13 cellular contexts compared by ENCODE assay signal in genomic region chr4:152103181-152103901, GRCh38.
DNase-seq lines count a peak whose midpoint lies in the region; ATAC-seq and TF ChIP-seq lines count a peak whose summit lies in the region.
"Had no signal": no experiment of that assay in that cellular context is flagged by ENCODE, and none has a peak within 500 bp of the region (broad histone marks: within the 10 kb centered on the region; RNA-seq: fewer than 3 reads in every experiment).

No MANE protein-coding gene starts in this region.

- H3K9me3 Mint-ChIP-seq in T-helper 1 cell treated with Interleukin-12 subunit alpha and Interleukin-12 subunit beta and Interleukin-4 antibody, amounts not matched to agents 30 μg/mL and 1 μg/mL, for 36 hours: peaks cover 4% of the 10 kb centered on the region
- H3K9me3 Mint-ChIP-seq in activated naive CD8-positive, alpha-beta T cell treated with anti-CD3 and anti-CD28 coated beads, Interleukin-2, amount 50 U/mL, for 24 hours: no peaks in the 10 kb centered on the region
- H3K9me3 Mint-ChIP-seq in natural killer cell: peaks cover 0 to 2% of the 10 kb centered on the region in 2 donors
- no peaks in the 10 kb centered on the region for H3K9me3 Mint-ChIP-seq in stimulated activated memory B cell treated with anti-CD40 and anti-IgM and Interleukin-4, amounts not matched to agents 10 μg/mL and 1 μg/mL and 100 μg/mL, for 72 hours

- no peaks in the 10 kb centered on the region for H3K27me3 Mint-ChIP-seq in T-helper 1 cell treated with Interleukin-12 subunit alpha and Interleukin-12 subunit beta and Interleukin-4 antibody, amounts not matched to agents 30 μg/mL and 1 μg/mL, for 36 hours (ENCODE audit: low read depth)
- H3K27me3 Mint-ChIP-seq in activated naive CD8-positive, alpha-beta T cell treated with anti-CD3 and anti-CD28 coated beads, Interleukin-2, amount 50 U/mL, for 24 hours: no peaks in the 10 kb centered on the region
- H3K27me3 Mint-ChIP-seq in natural killer cell (ENCODE audit: low read depth in 2 of 2): no peaks in the 10 kb centered on the region
- H3K27me3 Mint-ChIP-seq in stimulated activated memory B cell treated with anti-CD40 and anti-IgM and Interleukin-4, amounts not matched to agents 10 μg/mL and 1 μg/mL and 100 μg/mL, for 72 hours: peaks cover 31% of the 10 kb centered on the region

- H3K4me1 Mint-ChIP-seq in T-helper 1 cell treated with Interleukin-12 subunit alpha and Interleukin-12 subunit beta and Interleukin-4 antibody, amounts not matched to agents 30 μg/mL and 1 μg/mL, for 36 hours (ENCODE audit: low read depth): peaks cover 64% of the 10 kb centered on the region
- H3K4me1 Mint-ChIP-seq in activated naive CD8-positive, alpha-beta T cell treated with anti-CD3 and anti-CD28 coated beads, Interleukin-2, amount 50 U/mL, for 24 hours: peaks cover 90% of the 10 kb centered on the region
- H3K4me1 Mint-ChIP-seq in natural killer cell: peaks cover 77 to 88% of the 10 kb centered on the region in 2 donors
- peaks cover 23% of the 10 kb centered on the region for H3K4me1 Mint-ChIP-seq in stimulated activated memory B cell treated with anti-CD40 and anti-IgM and Interleukin-4, amounts not matched to agents 10 μg/mL and 1 μg/mL and 100 μg/mL, for 72 hours

- no peak overlapping the region for H3K4me3 Mint-ChIP-seq in T-helper 1 cell treated with Interleukin-12 subunit alpha and Interleukin-12 subunit beta and Interleukin-4 antibody, amounts not matched to agents 30 μg/mL and 1 μg/mL, for 36 hours
- H3K4me3 Mint-ChIP-seq in activated naive CD8-positive, alpha-beta T cell treated with anti-CD3 and anti-CD28 coated beads, Interleukin-2, amount 50 U/mL, for 24 hours: peak overlapping the region; percentile 64
- peak overlapping the region; percentile 28 for H3K4me3 Mint-ChIP-seq in natural killer cell
- H3K4me3 Mint-ChIP-seq in stimulated activated memory B cell treated with anti-CD40 and anti-IgM and Interleukin-4, amounts not matched to agents 10 μg/mL and 1 μg/mL and 100 μg/mL, for 72 hours: no peak overlapping the region

- ATAC-seq in activated naive CD8-positive, alpha-beta T cell treated with anti-CD3 and anti-CD28 coated beads, Interleukin-2, amount 50 U/mL, for 24 hours: no peak
- ATAC-seq in natural killer cell: no peak
- ATAC-seq in stimulated activated memory B cell treated with anti-CD40 and anti-IgM and Interleukin-4, amounts not matched to agents 10 μg/mL and 1 μg/mL and 100 μg/mL, for 72 hours: no peak
- no peak for ATAC-seq in HG03025 (IDR thresholded peaks at IDR 0.05; ENCODE audit: low FRiP score, unreplicated experiment)
- ATAC-seq in HG02885 (IDR thresholded peaks at IDR 0.05; ENCODE audit: poor library complexity, unreplicated experiment): no peak
- ATAC-seq: body of pancreas had no signal

- DNase-seq in T-helper 1 cell (no peak), HT-29 (ENCODE audit: low spot score) (peak; percentile 56), natural killer cell (no peak)
- no peak for DNase-seq in activated naive CD8-positive, alpha-beta T cell treated with anti-CD3 and anti-CD28 coated beads, Interleukin-2, amount 50 U/mL, for 24 hours
- DNase-seq: body of pancreas, foreskin melanocyte, mammary epithelial cell, NCI-H2029, nucleus accumbens had no signal

- intact Hi-C loops in natural killer cell (cut with micrococcal nuclease): no loop called here

- H3K36me3 Mint-ChIP-seq in T-helper 1 cell treated with Interleukin-12 subunit alpha and Interleukin-12 subunit beta and Interleukin-4 antibody, amounts not matched to agents 30 μg/mL and 1 μg/mL, for 36 hours (ENCODE audit: low read depth): peaks cover 24% of the 10 kb centered on the region
- peaks cover 2% of the 10 kb centered on the region for H3K36me3 Mint-ChIP-seq in activated naive CD8-positive, alpha-beta T cell treated with anti-CD3 and anti-CD28 coated beads, Interleukin-2, amount 50 U/mL, for 24 hours (ENCODE audit: low read depth)
- H3K36me3 Mint-ChIP-seq in natural killer cell: no peaks in the 10 kb centered on the region
- H3K36me3 Mint-ChIP-seq in stimulated activated memory B cell treated with anti-CD40 and anti-IgM and Interleukin-4, amounts not matched to agents 10 μg/mL and 1 μg/mL and 100 μg/mL, for 72 hours: no peaks in the 10 kb centered on the region

- H3K27ac Mint-ChIP-seq in T-helper 1 cell treated with Interleukin-12 subunit alpha and Interleukin-12 subunit beta and Interleukin-4 antibody, amounts not matched to agents 30 μg/mL and 1 μg/mL, for 36 hours: peak overlapping the region; percentile 60
- H3K27ac Mint-ChIP-seq in activated naive CD8-positive, alpha-beta T cell treated with anti-CD3 and anti-CD28 coated beads, Interleukin-2, amount 50 U/mL, for 24 hours: peak overlapping the region; percentile 94
- H3K27ac Mint-ChIP-seq in natural killer cell: peak overlapping the region; percentile 94 to 97
- no peak overlapping the region for H3K27ac Mint-ChIP-seq in stimulated activated memory B cell treated with anti-CD40 and anti-IgM and Interleukin-4, amounts not matched to agents 10 μg/mL and 1 μg/mL and 100 μg/mL, for 72 hours

- no peak for TF ChIP-seq CTCF in natural killer cell (IDR thresholded peaks at IDR 0.05)

Comparison
In these comparisons a context has a peak if more than half of its experiments do, and no peak if none do; other contexts are left out.
1. H3K4me3 Mint-ChIP-seq: peak in activated naive CD8-positive, alpha-beta T cell treated with anti-CD3 and anti-CD28 coated beads, Interleukin-2, amount 50 U/mL, for 24 hours (single experiment) and natural killer cell (single experiment); none in T-helper 1 cell treated with Interleukin-12 subunit alpha and Interleukin-12 subunit beta and Interleukin-4 antibody, amounts not matched to agents 30 μg/mL and 1 μg/mL, for 36 hours (single experiment) and stimulated activated memory B cell treated with anti-CD40 and anti-IgM and Interleukin-4, amounts not matched to agents 10 μg/mL and 1 μg/mL and 100 μg/mL, for 72 hours (single experiment).